Comparison of ENCODE assay signal across 8 cellular contexts in genomic region chr2:176097820-176098365, GRCh38. TPM values are rescaled to one million over a fixed set of nuclear protein-coding genes. Genes with fewer than 3 reads are reported as not detected.
DNase-seq lines count a peak whose midpoint lies in the region; ATAC-seq, FAIRE-seq and TF ChIP-seq lines count a peak whose summit lies in the region.

No MANE protein-coding gene starts in this region.

- no peak for TF ChIP-seq POLR2A in H54 (IDR thresholded peaks at IDR 0.05; ENCODE audit: low read depth, low read length)

- TF ChIP-seq CTCF in BJ (IDR thresholded peaks at IDR 0.05; ENCODE audit: insufficient read depth, low read depth, low read length) (no peak), HFFc6 (IDR thresholded peaks at IDR 0.05) (peak; percentile 5; the same call in 1 of the 2 replicates), GM13976 (IDR thresholded peaks at IDR 0.05; ENCODE audit: borderline replicate concordance, control extremely low read depth, extremely low read depth, insufficient read depth, missing control alignments) (no peak)

- H3K27ac Mint-ChIP-seq in HFFc6 = peak overlapping the region; percentile 87; the same call in 1 of the 2 replicates
- H3K27ac Mint-ChIP-seq in activated T-helper 17 cell treated with anti-CD3 and anti-CD28 coated beads, Interleukin-2, amount 50 U/mL, for 72 hours = no peak overlapping the region
- H3K27ac Mint-ChIP-seq in naive thymus-derived CD8-positive, alpha-beta T cell = no peak overlapping the region

- no peaks in the 10 kb centered on the region for H3K9me3 Mint-ChIP-seq in HFFc6
- peaks cover 4% of the 10 kb centered on the region for H3K9me3 Mint-ChIP-seq in activated T-helper 17 cell treated with anti-CD3 and anti-CD28 coated beads, Interleukin-2, amount 50 U/mL, for 72 hours
- H3K9me3 Mint-ChIP-seq in naive thymus-derived CD8-positive, alpha-beta T cell = peaks cover 0 to 32% (median 5%) of the 10 kb centered on the region in 9 donors

- peaks cover 8% of the 10 kb centered on the region; the same call in 1 of the 2 replicates for H3K36me3 Mint-ChIP-seq in HFFc6 (ENCODE audit: low read depth)
- peaks cover 13% of the 10 kb centered on the region for H3K36me3 Mint-ChIP-seq in activated T-helper 17 cell treated with anti-CD3 and anti-CD28 coated beads, Interleukin-2, amount 50 U/mL, for 72 hours (ENCODE audit: low read depth)
- peaks cover 7 to 27% (median 7%) of the 10 kb centered on the region in 3 donors for H3K36me3 Mint-ChIP-seq in naive thymus-derived CD8-positive, alpha-beta T cell

- in situ Hi-C loops in GM13976 (cut with MboI; ENCODE audit: low sequenced_read_pairs, unreplicated experiment) = loop anchor here (25.0 kb wide), 1 partner anchor 736 kb away; no protein-coding TSS in a partner anchor

- CTCF ChIA-PET in BJ (lab: Yijun Ruan, JAX) = interaction anchor here (0.7 to 4.6 kb wide), 24 partner anchors 9 to 1401 kb away, joined by 3 to 48 read pairs (median 4); partner anchors contain the start of gene EVX2

- no peak for FAIRE-seq in H54 (lab: Jason Lieb, UNC)

- H3K4me3 Mint-ChIP-seq in HFFc6 = peak overlapping the region; percentile 85
- peak overlapping the region; percentile 64 for H3K4me3 Mint-ChIP-seq in activated T-helper 17 cell treated with anti-CD3 and anti-CD28 coated beads, Interleukin-2, amount 50 U/mL, for 72 hours
- H3K4me3 Mint-ChIP-seq in naive thymus-derived CD8-positive, alpha-beta T cell = peak overlapping the region; percentile 57 to 87 (median 78)

- ATAC-seq in activated T-helper 17 cell treated with anti-CD3 and anti-CD28 coated beads, Interleukin-2, amount 50 U/mL, for 72 hours (replicated peaks) = no peak
- no peak for ATAC-seq in naive thymus-derived CD8-positive, alpha-beta T cell

- no peaks in the 10 kb centered on the region for H3K36me3 ChIP-seq in BJ (ENCODE audit: control insufficient read depth, insufficient read depth, low read length)

- peak overlapping the region; percentile 52 for H3K4me3 ChIP-seq in BJ (ENCODE audit: low read depth, low read length)

- peaks cover 22% of the 10 kb centered on the region for H3K27me3 Mint-ChIP-seq in HFFc6 (ENCODE audit: insufficient read depth)
- H3K27me3 Mint-ChIP-seq in activated T-helper 17 cell treated with anti-CD3 and anti-CD28 coated beads, Interleukin-2, amount 50 U/mL, for 72 hours = peaks cover 73% of the 10 kb centered on the region
- peaks cover 55 to 99% (median 80%) of the 10 kb centered on the region in 5 donors for H3K27me3 Mint-ChIP-seq in naive thymus-derived CD8-positive, alpha-beta T cell

- H3K27me3 ChIP-seq in BJ (ENCODE audit: control insufficient read depth, insufficient read depth, low read length) = peaks cover 27% of the 10 kb centered on the region

- H3K4me1 Mint-ChIP-seq in HFFc6 (ENCODE audit: low read depth) = peaks cover 28% of the 10 kb centered on the region
- peaks cover 8% of the 10 kb centered on the region for H3K4me1 Mint-ChIP-seq in activated T-helper 17 cell treated with anti-CD3 and anti-CD28 coated beads, Interleukin-2, amount 50 U/mL, for 72 hours
- H3K4me1 Mint-ChIP-seq in naive thymus-derived CD8-positive, alpha-beta T cell = peaks cover 15 to 31% (median 26%) of the 10 kb centered on the region in 4 donors

- POLR2A ChIA-PET in BJ (lab: Charles Lee) = no interaction called here
- POLR2A ChIA-PET in naive thymus-derived CD8-positive, alpha-beta T cell (lab: Charles Lee) = interaction anchor here (0.9 kb wide), 1 partner anchor 15 kb away, joined by 3 read pairs; no protein-coding TSS in a partner anchor

- DNase-seq in BJ (ENCODE audit: low read depth) (no peak), HFFc6 (no peak), H54 (ENCODE audit: insufficient read length, low spot score) (no peak), ecto neural progenitor cell (ENCODE audit: low spot score) (no peak), GM13976 (ENCODE audit: low spot score) (no peak), germinal center (ENCODE audit: low spot score) (no peak)
- no peak for DNase-seq in naive thymus-derived CD8-positive, alpha-beta T cell

RNA-seq across cellular contexts. Expression of gene HOXD12, which starts 1.7 kb away (rescaled TPM):
- not detected in 2 replicates for polyA plus RNA-seq in BJ (2011; rRNA removed)
- not detected in 2 replicates for polyA minus RNA-seq in BJ (2011; rRNA and poly(A)+ RNA removed)
- total RNA-seq in HFFc6 (2021; fragmentation: NEBNext Ultra II Directional; extraction: Animal tissue kit (Norgen Biotek cat#: 25700)) = under 1 TPM in 4 of 6 experiments, not detected in 2; 0.19 to 0.36 (median 0.26) TPM
- total RNA-seq in activated T-helper 17 cell treated with anti-CD3 and anti-CD28 coated beads, Interleukin-2, amount 50 U/mL, for 72 hours = not detected
- not detected for total RNA-seq in naive thymus-derived CD8-positive, alpha-beta T cell
- polyA plus RNA-seq in naive thymus-derived CD8-positive, alpha-beta T cell = not detected

RNA-seq across cellular contexts. Expression of gene HOXD13, which starts 5.4 kb away (rescaled TPM):
- polyA plus RNA-seq in BJ (2011; rRNA removed) = 0.43 and 0.71 TPM in 2 replicates
- polyA minus RNA-seq in BJ (2011; rRNA and poly(A)+ RNA removed) = 0.26 and 0.62 TPM in 2 replicates
- total RNA-seq in HFFc6 (2021; fragmentation: NEBNext Ultra II Directional; extraction: Animal tissue kit (Norgen Biotek cat#: 25700)) = 1 to 10 TPM; 1.2 to 1.7 (median 1.5) TPM
- total RNA-seq in activated T-helper 17 cell treated with anti-CD3 and anti-CD28 coated beads, Interleukin-2, amount 50 U/mL, for 72 hours = not detected
- total RNA-seq in naive thymus-derived CD8-positive, alpha-beta T cell = not detected
- not detected for polyA plus RNA-seq in naive thymus-derived CD8-positive, alpha-beta T cell

RNA-seq across cellular contexts. Expression of gene HOXD11, which starts 9.2 kb away (rescaled TPM):
- polyA plus RNA-seq in BJ (2011; rRNA removed) = 9.8 and 9.9 TPM in 2 replicates
- 2.1 and 3.4 TPM in 2 replicates for polyA minus RNA-seq in BJ (2011; rRNA and poly(A)+ RNA removed)
- total RNA-seq in HFFc6 (2021; fragmentation: NEBNext Ultra II Directional; extraction: Animal tissue kit (Norgen Biotek cat#: 25700)) = 10 to 100 TPM in 1 of 6 experiments, 1 to 10 TPM in 5; 6.0 to 10.2 (median 7.6) TPM
- not detected for total RNA-seq in activated T-helper 17 cell treated with anti-CD3 and anti-CD28 coated beads, Interleukin-2, amount 50 U/mL, for 72 hours
- total RNA-seq in naive thymus-derived CD8-positive, alpha-beta T cell = not detected
- polyA plus RNA-seq in naive thymus-derived CD8-positive, alpha-beta T cell = not detected

RNA-seq across cellular contexts. Expression of gene EVX2, which starts 14.1 kb away (rescaled TPM):
- polyA plus RNA-seq in BJ (2011; rRNA removed) = not detected in 2 replicates
- polyA minus RNA-seq in BJ (2011; rRNA and poly(A)+ RNA removed) = not detected in 2 replicates
- not detected for total RNA-seq in HFFc6 (2021; fragmentation: NEBNext Ultra II Directional; extraction: Animal tissue kit (Norgen Biotek cat#: 25700))
- not detected for total RNA-seq in activated T-helper 17 cell treated with anti-CD3 and anti-CD28 coated beads, Interleukin-2, amount 50 U/mL, for 72 hours
- total RNA-seq in naive thymus-derived CD8-positive, alpha-beta T cell = not detected
- not detected for polyA plus RNA-seq in naive thymus-derived CD8-positive, alpha-beta T cell

RNA-seq across cellular contexts. Expression of gene HOXD10, which starts 18.7 kb away (rescaled TPM):
- 11.0 and 12.6 TPM in 2 replicates for polyA plus RNA-seq in BJ (2011; rRNA removed)
- polyA minus RNA-seq in BJ (2011; rRNA and poly(A)+ RNA removed) = 3.4 and 5.9 TPM in 2 replicates
- total RNA-seq in HFFc6 (2021; fragmentation: NEBNext Ultra II Directional; extraction: Animal tissue kit (Norgen Biotek cat#: 25700)) = 10 to 100 TPM; 10.9 to 14.5 (median 12.8) TPM
- total RNA-seq in activated T-helper 17 cell treated with anti-CD3 and anti-CD28 coated beads, Interleukin-2, amount 50 U/mL, for 72 hours = not detected
- total RNA-seq in naive thymus-derived CD8-positive, alpha-beta T cell = not detected
- not detected for polyA plus RNA-seq in naive thymus-derived CD8-positive, alpha-beta T cell

Comparison
In these comparisons a context has a peak if more than half of its experiments do, and no peak if none do; other contexts are left out.
1. RNA of gene HOXD11, which starts 9.2 kb away (total RNA-seq): 6.0 to 10.2 TPM in HFFc6; not detected in activated T-helper 17 cell treated with anti-CD3 and anti-CD28 coated beads, Interleukin-2, amount 50 U/mL, for 72 hours and not detected in naive thymus-derived CD8-positive, alpha-beta T cell; every median in the first group is over 4 times any median in the second.
2. Peak in every context shown above with its lines, with median percentiles within 50 percentile points of each other: H3K4me3 Mint-ChIP-seq.